In genomic region chr10:123836418-123837145, GRCh38 we compare ENCODE assay signal across 20 cellular contexts. TPM values are rescaled to one million over a fixed set of nuclear protein-coding genes. Genes with fewer than 3 reads are reported as not detected.
A peak's percentile ranks its signal among the peaks of the same experiment; 100 is the strongest.
DNase-seq lines count a peak whose midpoint lies in the region; ATAC-seq, FAIRE-seq and TF ChIP-seq lines count a peak whose summit lies in the region.
"Had no signal": no experiment of that assay in that cellular context is flagged by ENCODE, and none has a peak within 500 bp of the region (broad histone marks: within the 10 kb centered on the region; RNA-seq: fewer than 3 reads in every experiment).

No MANE protein-coding gene starts in this region.

- FAIRE-seq in GM12878 (lab: Jason Lieb, UNC), result no peak
- FAIRE-seq: A549, G401.6, HepG2, HTR-8/SVneo had no signal

- no peak overlapping the region for H2BK5ac ChIP-seq in mesendoderm (ENCODE audit: low read length)

- H3K4me3 ChIP-seq in GM12878 (no peak overlapping the region), mesendoderm (ENCODE audit: low read length) (no peak overlapping the region), heart left ventricle (no peak overlapping the region)
- H3K4me3 ChIP-seq: A549 had no signal

- no peak overlapping the region for H4K5ac ChIP-seq in mesendoderm (ENCODE audit: low read length)

- no peaks in the 10 kb centered on the region for H4K20me1 ChIP-seq in GM12878 (ENCODE audit: control insufficient read depth, insufficient read depth)

- CTCF ChIA-PET in GM12878 (lab: Yijun Ruan, JAX), result interaction anchor here (0.8 to 2.4 kb wide), 2 partner anchors 9 to 11 kb away, joined by 5 to 13 read pairs; no protein-coding TSS in a partner anchor

- no peak for TF ChIP-seq RAD21 in GM12878 (IDR thresholded peaks at IDR 0.05; ENCODE audit: insufficient read depth, low read depth, low read length)

- H3K56ac ChIP-seq in mesendoderm (ENCODE audit: low read length), result no peak overlapping the region

- H4K8ac ChIP-seq in mesendoderm (ENCODE audit: low read depth, low read length), result no peak overlapping the region

- no peaks in the 10 kb centered on the region for H3K36me3 Mint-ChIP-seq in stimulated activated effector memory CD8-positive, alpha-beta T cell treated with anti-CD3 and anti-CD28 coated beads, Interleukin-12 subunit alpha, Interleukin-12 subunit beta, amount 100 ng/mL, for 72 hours
- H3K36me3 Mint-ChIP-seq: CD4-positive, alpha-beta memory T cell had no signal

- H3K4ac ChIP-seq in mesendoderm (ENCODE audit: low read depth, low read length), result no peak overlapping the region

- TF ChIP-seq CTCF in GM12878 (IDR thresholded peaks at IDR 0.05 in 2 of 3, conservative IDR thresholded peaks at IDR 0.05 in 1 of 3; ENCODE audit: control insufficient read depth in 2 of 3, extremely low read depth in 1 of 3, insufficient read depth in 1 of 3, low read depth in 3 of 3, low read length in 3 of 3) (no peak), heart left ventricle (IDR thresholded peaks at IDR 0.05) (no peak)

- ATAC-seq in GM12878 (no peak), heart left ventricle (no peak), GM21619 (IDR thresholded peaks at IDR 0.05; ENCODE audit: unreplicated experiment) (no peak)
- peak; percentile 9 for ATAC-seq in stimulated activated effector memory CD8-positive, alpha-beta T cell treated with anti-CD3 and anti-CD28 coated beads, Interleukin-12 subunit alpha, Interleukin-12 subunit beta, amount 100 ng/mL, for 72 hours
- ATAC-seq: HepG2 had no signal

- H3K4me1 ChIP-seq in GM12878 (ENCODE audit: control insufficient read depth, insufficient read depth, low read length) (peaks cover 11% of the 10 kb centered on the region), mesendoderm (ENCODE audit: control insufficient read depth, low read depth, low read length) (no peaks in the 10 kb centered on the region), heart left ventricle (no peaks in the 10 kb centered on the region)
- H3K4me1 ChIP-seq: BE2C had no signal

- H2AFZ ChIP-seq in GM12878 (ENCODE audit: control insufficient read depth, low read depth, low read length), result no peak overlapping the region

- peaks cover 2% of the 10 kb centered on the region for H3K9me3 Mint-ChIP-seq in stimulated activated effector memory CD8-positive, alpha-beta T cell treated with anti-CD3 and anti-CD28 coated beads, Interleukin-12 subunit alpha, Interleukin-12 subunit beta, amount 100 ng/mL, for 72 hours
- H3K9me3 Mint-ChIP-seq: HFFc6 had no signal

- SMC1A ChIA-PET in GM12878 (lab: Charles Lee; ENCODE audit: uncharacterized antibody, unreplicated experiment), result interaction anchor here (1.5 to 9.4 kb wide), 5 partner anchors 12 to 32 kb away, joined by 4 to 158 read pairs (median 8); no protein-coding TSS in a partner anchor

- no peak for TF ChIP-seq POLR2A in GM12878 (IDR thresholded peaks at IDR 0.05; ENCODE audit: low read depth, low read length)
- no peak for TF ChIP-seq POLR2A in heart left ventricle (IDR thresholded peaks at IDR 0.05)

- WGBS in GM12878 (ENCODE audit: insufficient coverage, insufficient replicate concordance, low lambda C conversion rate, missing lambda C conversion rate), result 30% methylated on average over 6 of the region's 6 CpGs
- no CpG with 5 or more reads among the region's 6 CpGs for WGBS in mesendoderm (ENCODE audit: extremely low coverage, insufficient coverage, low lambda C conversion rate)
- WGBS in heart left ventricle, 4 donors, result 76 to 79% (median 78%) methylated on average over 6 of the region's 6 CpGs

- intact Hi-C loops in GM12878 (cut with micrococcal nuclease; ENCODE audit: unreplicated experiment), result no loop called here
- intact Hi-C loops in heart left ventricle (cut with DNase I), result no loop called here

- POLR2A ChIA-PET in GM12878 (lab: Charles Lee), result interaction anchor here (2.5 to 3.5 kb wide), 2 partner anchors 9 to 13 kb away, joined by 27 to 32 read pairs; no protein-coding TSS in a partner anchor

- H3K9me3 ChIP-seq in GM12878 (replicated peaks; ENCODE audit: control insufficient read depth, insufficient read depth, low read length) (no peaks in the 10 kb centered on the region), heart left ventricle (no peaks in the 10 kb centered on the region)
- H3K9me3 ChIP-seq: BE2C had no signal

- H2BK120ac ChIP-seq in mesendoderm (ENCODE audit: low read depth, low read length), result no peak overlapping the region

- H3K36me3 ChIP-seq in GM12878 (ENCODE audit: control insufficient read depth in 2 of 2, insufficient read depth in 2 of 2, low read length in 1 of 2) (no peaks in the 10 kb centered on the region), mesendoderm (ENCODE audit: control insufficient read depth, insufficient read depth, low read length) (no peaks in the 10 kb centered on the region), heart left ventricle (no peaks in the 10 kb centered on the region)
- H3K36me3 ChIP-seq: BE2C had no signal

- no TSS peak for BruUV-seq in GM12878 (replicated peaks; lab: Mats Ljungman, UMichigan)

- no peak overlapping the region for H3K18ac ChIP-seq in mesendoderm (ENCODE audit: low read length)

- H3K79me2 ChIP-seq in GM12878 (ENCODE audit: control insufficient read depth, insufficient read depth, low read length) (no peaks in the 10 kb centered on the region), mesendoderm (ENCODE audit: control insufficient read depth, insufficient read depth, low read length) (no peaks in the 10 kb centered on the region)

- no peaks in the 10 kb centered on the region for H3K4me1 Mint-ChIP-seq in stimulated activated effector memory CD8-positive, alpha-beta T cell treated with anti-CD3 and anti-CD28 coated beads, Interleukin-12 subunit alpha, Interleukin-12 subunit beta, amount 100 ng/mL, for 72 hours
- H3K4me1 Mint-ChIP-seq: CD4-positive, alpha-beta memory T cell had no signal

- no peak overlapping the region for H2BK15ac ChIP-seq in mesendoderm (replicated peaks; ENCODE audit: low read depth)

- H3K27ac ChIP-seq in GM12878 (ENCODE audit: control insufficient read depth, insufficient read depth) (no peak overlapping the region), mesendoderm (ENCODE audit: low read depth, low read length) (no peak overlapping the region), heart left ventricle (peak overlapping the region in 1 of 12 donors; percentile 74)
- H3K27ac ChIP-seq: C4-2B had no signal

- H3K9ac ChIP-seq in GM12878 (ENCODE audit: control insufficient read depth, insufficient read depth, low read length), result no peak overlapping the region
- H3K9ac ChIP-seq in mesendoderm (ENCODE audit: low read length), result no peak overlapping the region

- RAD21 ChIA-PET in GM12878 (lab: Charles Lee; ENCODE audit: unreplicated experiment), result interaction anchor here (0.9 to 4.9 kb wide), 3 partner anchors 10 to 29 kb away, joined by 3 to 77 read pairs (median 6); no protein-coding TSS in a partner anchor

- H3K4me2 ChIP-seq in GM12878 (ENCODE audit: control insufficient read depth, insufficient read depth) (no peak overlapping the region), mesendoderm (ENCODE audit: low read length) (no peak overlapping the region)

- TF ChIP-seq EP300 in GM12878 (IDR thresholded peaks at IDR 0.05; ENCODE audit: borderline replicate concordance in 1 of 2, control insufficient read depth in 1 of 2, low read depth in 2 of 2, low read length in 2 of 2), result no peak

- H3K27ac Mint-ChIP-seq in stimulated activated effector memory CD8-positive, alpha-beta T cell treated with anti-CD3 and anti-CD28 coated beads, Interleukin-12 subunit alpha, Interleukin-12 subunit beta, amount 100 ng/mL, for 72 hours, result no peak overlapping the region
- H3K27ac Mint-ChIP-seq: CD4-positive, alpha-beta memory T cell; HFFc6 had no signal

- H3K27me3 ChIP-seq in GM12878 (replicated peaks in 1 of 2; ENCODE audit: control insufficient read depth in 2 of 2, insufficient read depth in 2 of 2, low read length in 1 of 2) (no peaks in the 10 kb centered on the region), mesendoderm (ENCODE audit: insufficient read depth, low read length, poor library complexity) (no peaks in the 10 kb centered on the region), heart left ventricle (peaks cover 0 to 8% (median 0%) of the 10 kb centered on the region in 9 donors)
- H3K27me3 ChIP-seq: BE2C had no signal

- no peak overlapping the region for H3K23ac ChIP-seq in mesendoderm (ENCODE audit: low read length)

- no peak overlapping the region for H2AK5ac ChIP-seq in mesendoderm (ENCODE audit: low read length)

- H3K79me1 ChIP-seq in mesendoderm (ENCODE audit: low read length), result no peaks in the 10 kb centered on the region

- in situ Hi-C loops in GM12878 (cut with MboI), result no loop called here

- H3K4me3 Mint-ChIP-seq in stimulated activated effector memory CD8-positive, alpha-beta T cell treated with anti-CD3 and anti-CD28 coated beads, Interleukin-12 subunit alpha, Interleukin-12 subunit beta, amount 100 ng/mL, for 72 hours, result no peak overlapping the region
- H3K4me3 Mint-ChIP-seq: HFFc6 had no signal

- DNase-seq in GM12878 (ENCODE audit: low read depth, low spot score) (no peak), mesendoderm (peak; percentile 7), T-helper 2 cell (no peak), NCI-H128 (lab: John Stamatoyannopoulos, UW; ENCODE audit: unreplicated experiment) (no peak), heart left ventricle (no peak)
- no peak for DNase-seq in stimulated activated effector memory CD8-positive, alpha-beta T cell treated with anti-CD3 and anti-CD28 coated beads, Interleukin-12 subunit alpha, Interleukin-12 subunit beta, amount 100 ng/mL, for 72 hours (ENCODE audit: low spot score in 2 of 2)
- DNase-seq: BE2C; CD4-positive, alpha-beta memory T cell; DMS79 treated with DMSO at 0.1 percent for 48 hours; EL; HCEC 1CT; HFFc6 had no signal

TF ChIP-seq in GM12878, 131 proteins besides CTCF, POLR2A, EP300 and RAD21 (continues in another document):
- TF ChIP-seq LARP7 (IDR thresholded peaks at IDR 0.05) (no peak), ZNF217 (IDR thresholded peaks at IDR 0.05) (no peak)

RNA-seq across cellular contexts. Expression of gene CPXM2, which starts 55.0 kb away (rescaled TPM):
- total RNA-seq in GM12878 (2013; cell fraction: nucleolus; rRNA removed), result 5.2 and 5.9 TPM in 2 replicates
- 0.60 and 0.79 TPM in 2 replicates for total RNA-seq in GM12878 (2014; rRNA removed)
- total RNA-seq in GM12878 (2014; rRNA removed; fragmentation: Illumina TruSeq; extraction: Trizol), result 0.49 and 0.51 TPM in 2 replicates
- 0.58 and 0.67 TPM in 2 replicates for total RNA-seq in GM12878 (2021)
- polyA plus RNA-seq in GM12878 (2011; ENCODE audit: low read depth), result 0.17 TPM
- polyA plus RNA-seq in GM12878 (2011; rRNA removed), result 1.1 TPM in 2 replicates
- polyA plus RNA-seq in GM12878 (2011; cell fraction: cytosol; rRNA removed), result 1.2 and 1.4 TPM in 2 replicates
- polyA plus RNA-seq in GM12878 (2011; cell fraction: nucleus; rRNA removed), result 2.1 TPM in 2 replicates
- 0.14 and 0.27 TPM in 2 replicates for polyA plus RNA-seq in GM12878 (2012)
- polyA plus RNA-seq in GM12878 (2014; fragmentation: Illumina TruSeq; extraction: Trizol), result 0.56 and 0.63 TPM in 2 replicates
- under 1 TPM; 0.08 to 0.11 TPM for polyA plus RNA-seq in GM12878 (2014; fragmentation: Nextera tagmentation; extraction: Ambion mirVana)
- polyA plus RNA-seq in GM12878 (2014; rRNA removed), result 0.46 and 0.58 TPM in 2 replicates
- under 1 TPM; 0.58 to 0.72 TPM for polyA plus RNA-seq in GM12878 (2016; fragmentation: Nextera tagmentation; extraction: Ambion mirVana)
- polyA minus RNA-seq in GM12878 (2011; rRNA and poly(A)+ RNA removed), result 0.80 and 1.3 TPM in 2 replicates
- polyA minus RNA-seq in GM12878 (2011; cell fraction: cytosol; rRNA and poly(A)+ RNA removed), result 0.73 and 0.80 TPM in 2 replicates
- polyA minus RNA-seq in GM12878 (2011; cell fraction: nucleus; rRNA and poly(A)+ RNA removed), result 0.60 and 1.4 TPM in 2 replicates
- 0.66 TPM for polyA plus RNA-seq in mesendoderm (2013, experiment 1 of 2)
- polyA plus RNA-seq in mesendoderm (2013, experiment 2 of 2), result 0.63 TPM
- 10 to 100 TPM in 2 of 9 donors, 1 to 10 TPM in 7; 1.1 to 23.2 (median 5.8) TPM for total RNA-seq in heart left ventricle
- 1 to 10 TPM; 1.2 to 1.8 TPM for polyA plus RNA-seq in heart left ventricle
- total RNA-seq: CD4-positive, alpha-beta memory T cell; H4; HepG2; HFFc6 had no signal
- polyA plus RNA-seq: A549; AG04450; CD4-positive, alpha-beta memory T cell had no signal
